In the genomic region with DNA sequence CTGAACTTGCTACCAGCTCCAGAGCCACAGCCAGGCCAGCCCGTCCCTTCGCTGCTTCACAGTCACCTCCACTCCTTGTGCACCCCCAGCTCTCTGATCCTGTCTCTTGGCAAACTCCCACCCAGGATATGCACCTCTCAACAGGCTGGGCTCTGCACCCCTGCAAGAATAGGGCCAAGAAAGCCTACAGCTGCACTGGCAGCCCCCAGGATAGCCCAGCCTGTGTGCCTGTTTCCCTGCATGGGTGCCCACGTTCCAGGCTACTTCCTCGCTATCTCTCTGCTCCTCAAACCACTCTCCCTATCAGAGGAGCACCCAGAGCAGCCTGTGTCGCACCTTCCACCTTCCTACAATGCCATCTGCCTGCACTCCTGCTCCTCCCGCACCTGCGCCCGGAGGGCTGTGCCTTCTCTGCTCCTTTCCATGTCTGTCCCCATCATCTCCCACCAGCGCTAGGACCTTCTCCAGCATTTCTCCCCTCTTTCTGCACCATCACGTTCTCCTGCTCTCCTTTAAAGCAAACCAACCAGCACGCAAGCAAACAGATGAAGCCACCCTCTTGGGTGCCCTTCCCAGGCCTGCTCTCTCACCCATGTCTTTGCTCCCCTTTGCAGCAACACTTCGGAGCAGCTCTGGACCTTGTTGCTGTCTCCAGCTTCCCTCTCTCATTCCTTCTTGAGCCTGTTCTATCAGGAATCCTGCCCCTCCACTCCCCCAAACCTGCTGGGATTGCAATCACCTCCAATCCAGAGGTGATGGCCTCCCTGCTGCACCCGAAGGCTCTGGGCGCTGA, we compare ENCODE assay signal across 20 cellular contexts.
DNase-seq lines count a peak whose midpoint lies in the region; ATAC-seq, FAIRE-seq and TF ChIP-seq lines count a peak whose summit lies in the region.
"Had no signal": no experiment of that assay in that cellular context is flagged by ENCODE, and none has a peak within 500 bp of the region (broad histone marks: within the 10 kb centered on the region; RNA-seq: fewer than 3 reads in every experiment).

No MANE protein-coding gene starts in this region.

- intact Hi-C loops in left colon (cut with DNase I, micrococcal nuclease): no loop called here

- H3K36me3 ChIP-seq in endodermal cell (ENCODE audit: control insufficient read depth, insufficient read depth, low read length): no peaks in the 10 kb centered on the region
- H3K36me3 ChIP-seq: brain microvascular endothelial cell, lower lobe of right lung, pancreas had no signal

- FAIRE-seq in D721Med (lab: Jason Lieb, UNC): no peak
- FAIRE-seq: endothelial cell of umbilical vein, GM18507, pancreas had no signal

- H3K27ac ChIP-seq in endodermal cell (ENCODE audit: low read depth, low read length): no peak overlapping the region
- no peak overlapping the region for H3K27ac ChIP-seq in substantia nigra (ENCODE audit: low read depth, low read length, poor library complexity, severe bottlenecking)
- H3K27ac ChIP-seq: brain microvascular endothelial cell, KMS-11, lower lobe of right lung, pancreas, RWPE1 had no signal

- H3K9me3 Mint-ChIP-seq in endodermal cell (no peaks in the 10 kb centered on the region), progenitor cell of endocrine pancreas (ENCODE audit: low read depth) (no peaks in the 10 kb centered on the region)

- no peak overlapping the region for H3K4me3 ChIP-seq in endodermal cell (ENCODE audit: low read length)
- H3K4me3 ChIP-seq: lower lobe of right lung, pancreas had no signal

- H3K36me3 Mint-ChIP-seq in endodermal cell (ENCODE audit: low read depth) (no peaks in the 10 kb centered on the region), progenitor cell of endocrine pancreas (ENCODE audit: insufficient read depth) (no peaks in the 10 kb centered on the region)
- H3K36me3 Mint-ChIP-seq: activated naive CD8-positive, alpha-beta T cell had no signal

- H3K4me1 ChIP-seq in endodermal cell (ENCODE audit: control insufficient read depth, insufficient read depth, low read length): peaks cover 8% of the 10 kb centered on the region
- H3K4me1 ChIP-seq: lower lobe of right lung, pancreas had no signal

- peak; percentile 7 for DNase-seq in 8988T
- peak; percentile 6 for DNase-seq in D721Med (ENCODE audit: insufficient read length, low spot score)
- DNase-seq in endodermal cell: peak; percentile 34
- DNase-seq in progenitor cell of endocrine pancreas (ENCODE audit: low spot score, unreplicated experiment): no peak
- DNase-seq in substantia nigra (lab: John Stamatoyannopoulos, UW): no peak
- no peak for DNase-seq in left colon
- no peak for DNase-seq in NCI-H187 treated with DMSO at 0.1 percent for 48 hours (lab: John Stamatoyannopoulos, UW)
- DNase-seq: brain microvascular endothelial cell; cortex of kidney; lower lobe of right lung; NCI-H1092; NCI-H2081 treated with DMSO at 0.1 percent for 48 hours; NCI-H510A treated with DMSO at 0.1 percent for 48 hours; stimulated activated CD4-positive, alpha-beta T cell treated with anti-CD3 and anti-CD28 coated beads, Interleukin-2, amount 100 ng/mL, for 48 hours had no signal

- 90 to 92% methylated on average over 8 to 14 of the region's 14 CpGs for WGBS in endodermal cell (ENCODE audit: insufficient coverage in 1 of 2, insufficient read length in 1 of 2), 2 experiments

- no peak overlapping the region for H3K9ac ChIP-seq in endodermal cell (ENCODE audit: extremely low read depth, low read length, poor library complexity, severe bottlenecking)
- H3K9ac ChIP-seq: KMS-11 had no signal

- H3K4me3 Mint-ChIP-seq in endodermal cell (no peak overlapping the region), progenitor cell of endocrine pancreas (ENCODE audit: low read depth) (no peak overlapping the region)
- H3K4me3 Mint-ChIP-seq: activated naive CD8-positive, alpha-beta T cell had no signal

- peaks cover 24% of the 10 kb centered on the region for H3K27me3 Mint-ChIP-seq in endodermal cell (ENCODE audit: insufficient read depth)
- H3K27me3 Mint-ChIP-seq in progenitor cell of endocrine pancreas: peaks cover 46% of the 10 kb centered on the region
- H3K27me3 Mint-ChIP-seq: activated naive CD8-positive, alpha-beta T cell had no signal

- ATAC-seq in left colon: no peak
- ATAC-seq: lower lobe of right lung, pancreas had no signal

- H3K27ac Mint-ChIP-seq in endodermal cell (no peak overlapping the region), progenitor cell of endocrine pancreas (peak overlapping the region; percentile 29)
- H3K27ac Mint-ChIP-seq: activated naive CD8-positive, alpha-beta T cell had no signal

- H3K4me1 Mint-ChIP-seq in endodermal cell (peaks cover 12% of the 10 kb centered on the region), progenitor cell of endocrine pancreas (ENCODE audit: low read depth) (no peaks in the 10 kb centered on the region)

- no peaks in the 10 kb centered on the region for H3K9me3 ChIP-seq in endodermal cell (ENCODE audit: control insufficient read depth, low read length)
- H3K9me3 ChIP-seq: lower lobe of right lung, pancreas had no signal

- TF ChIP-seq CTCF in D721Med (IDR thresholded peaks at IDR 0.05; ENCODE audit: insufficient read depth, missing control alignments) (no peak), endodermal cell (conservative IDR thresholded peaks at IDR 0.05) (no peak), progenitor cell of endocrine pancreas (IDR thresholded peaks at IDR 0.05; ENCODE audit: unreplicated experiment) (no peak)

- H3K27me3 ChIP-seq in endodermal cell (ENCODE audit: control insufficient read depth, insufficient read depth, low read length, poor library complexity, severe bottlenecking): no peaks in the 10 kb centered on the region
- H3K27me3 ChIP-seq: brain microvascular endothelial cell, pancreas had no signal

Comparison
In these comparisons a context has a peak if more than half of its experiments do, and no peak if none do; other contexts are left out.
1. DNase-seq: peak in 8988T (single experiment), D721Med (single experiment) and endodermal cell (single experiment); none in progenitor cell of endocrine pancreas (single experiment), substantia nigra (0 of 49), left colon (0 of 2) and NCI-H187 treated with DMSO at 0.1 percent for 48 hours (single experiment).